In the genomic region with DNA sequence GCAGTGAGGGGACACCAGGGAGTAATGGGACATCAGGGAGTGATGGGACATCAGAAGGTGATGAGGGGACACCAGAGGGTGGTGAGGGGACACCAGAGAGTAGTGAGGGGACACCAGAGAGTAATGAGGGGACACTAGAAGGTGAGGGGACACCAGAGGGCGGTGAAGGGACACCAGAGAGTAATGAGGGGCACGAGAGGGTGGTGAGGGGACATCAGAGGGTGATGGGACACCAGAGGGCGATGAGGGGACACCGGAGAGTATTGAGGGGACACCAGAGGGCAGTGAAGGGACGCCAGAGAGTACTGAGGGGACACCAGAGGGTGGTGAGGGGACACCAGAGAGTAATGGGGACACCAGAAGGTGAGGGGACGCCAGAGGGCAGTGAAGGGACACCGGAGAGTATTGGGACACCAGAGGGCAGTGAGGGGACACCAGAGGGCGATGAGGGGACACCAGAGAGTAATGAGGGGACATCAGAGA, we compare ENCODE assay signal across 19 cellular contexts. TPM values are rescaled to one million over a fixed set of nuclear protein-coding genes. Genes with fewer than 3 reads are reported as not detected.
DNase-seq lines count a peak whose midpoint lies in the region; ATAC-seq, FAIRE-seq and TF ChIP-seq lines count a peak whose summit lies in the region.
"Had no signal": no experiment of that assay in that cellular context is flagged by ENCODE, and none has a peak within 500 bp of the region (broad histone marks: within the 10 kb centered on the region; RNA-seq: fewer than 3 reads in every experiment).

No MANE protein-coding gene starts in this region.

- H3K27me3 Mint-ChIP-seq in CD8-positive, alpha-beta memory T cell: no peaks in the 10 kb centered on the region
- no peaks in the 10 kb centered on the region for H3K27me3 Mint-ChIP-seq in activated CD4-positive, alpha-beta memory T cell treated with anti-CD3 and anti-CD28 coated beads, Interleukin-2, amount 10 ng/mL, durations not matched to agents 7 days and 5 days
- H3K27me3 Mint-ChIP-seq in memory B cell: no peaks in the 10 kb centered on the region
- H3K27me3 Mint-ChIP-seq: T-cell had no signal

- FAIRE-seq in GM12891 (lab: Jason Lieb, UNC): no peak
- FAIRE-seq: small intestine had no signal

- no peak for ATAC-seq in memory B cell (ENCODE audit: low read depth)

- H3K9me3 ChIP-seq in CD8-positive, alpha-beta memory T cell (ENCODE audit: low read length): no peaks in the 10 kb centered on the region
- H3K9me3 ChIP-seq: transverse colon had no signal

- H3K27ac ChIP-seq in CD8-positive, alpha-beta memory T cell (ENCODE audit: low read depth, low read length): no peak overlapping the region
- H3K27ac ChIP-seq: coronary artery, transverse colon, VCaP had no signal

- peaks cover 33% of the 10 kb centered on the region for H3K36me3 ChIP-seq in CD8-positive, alpha-beta memory T cell (ENCODE audit: insufficient read depth, low read length)

- no peak for DNase-seq in CD8-positive, alpha-beta memory T cell
- DNase-seq in GM12891 (ENCODE audit: insufficient read length, low spot score) (no peak), memory B cell (ENCODE audit: low spot score in 2 of 2) (no peak), middle frontal gyrus (ENCODE audit: extremely low spot score, low spot score) (no peak), GDM1 (lab: John Stamatoyannopoulos, UW) (no peak), RKO (ENCODE audit: low spot score) (no peak)
- DNase-seq in activated CD4-positive, alpha-beta memory T cell treated with anti-CD3 and anti-CD28 coated beads, Interleukin-2, amount 10 ng/mL, durations not matched to agents 7 days and 5 days: no peak
- DNase-seq: activated CD8-positive, alpha-beta memory T cell treated with anti-CD3 and anti-CD28 coated beads for 24 hours; activated gamma-delta T cell; DMS153; MM.1S; NCI-H1694; NCI-H446; small intestine; stimulated activated CD4-positive, alpha-beta T cell treated with anti-CD3 and anti-CD28 coated beads, Interleukin-4, amount 100 ng/mL, for 4 hours; transverse colon had no signal

- no peaks in the 10 kb centered on the region for H3K27me3 ChIP-seq in CD8-positive, alpha-beta memory T cell (ENCODE audit: insufficient read depth, low read length, poor library complexity, severe bottlenecking)
- H3K27me3 ChIP-seq: transverse colon had no signal

- H3K4me3 ChIP-seq in CD8-positive, alpha-beta memory T cell (ENCODE audit: low read length): no peak overlapping the region
- H3K4me3 ChIP-seq: coronary artery, transverse colon had no signal

- peaks cover 4 to 28% (median 7%) of the 10 kb centered on the region in 3 donors for H3K4me1 Mint-ChIP-seq in CD8-positive, alpha-beta memory T cell
- H3K4me1 Mint-ChIP-seq in activated CD4-positive, alpha-beta memory T cell treated with anti-CD3 and anti-CD28 coated beads, Interleukin-2, amount 10 ng/mL, durations not matched to agents 7 days and 5 days: peaks cover 5% of the 10 kb centered on the region
- H3K4me1 Mint-ChIP-seq in memory B cell: peaks cover 19% of the 10 kb centered on the region

- peaks cover 2 to 43% (median 4%) of the 10 kb centered on the region in 3 donors for H3K36me3 Mint-ChIP-seq in CD8-positive, alpha-beta memory T cell
- peaks cover 34% of the 10 kb centered on the region for H3K36me3 Mint-ChIP-seq in activated CD4-positive, alpha-beta memory T cell treated with anti-CD3 and anti-CD28 coated beads, Interleukin-2, amount 10 ng/mL, durations not matched to agents 7 days and 5 days (ENCODE audit: low read depth)
- peaks cover 19% of the 10 kb centered on the region for H3K36me3 Mint-ChIP-seq in memory B cell

- CTCF ChIA-PET in CD8-positive, alpha-beta memory T cell (lab: Charles Lee): no interaction called here
- CTCF ChIA-PET in activated CD4-positive, alpha-beta memory T cell treated with anti-CD3 and anti-CD28 coated beads, Interleukin-2, amount 10 ng/mL, durations not matched to agents 7 days and 5 days (lab: Charles Lee): no interaction called here

- H3K4me3 Mint-ChIP-seq in CD8-positive, alpha-beta memory T cell: no peak overlapping the region
- no peak overlapping the region for H3K4me3 Mint-ChIP-seq in activated CD4-positive, alpha-beta memory T cell treated with anti-CD3 and anti-CD28 coated beads, Interleukin-2, amount 10 ng/mL, durations not matched to agents 7 days and 5 days
- H3K4me3 Mint-ChIP-seq in memory B cell: no peak overlapping the region
- H3K4me3 Mint-ChIP-seq: T-cell had no signal

- peak overlapping the region in 7 of 8 donors; percentile 24 to 83 (median 76) for H3K27ac Mint-ChIP-seq in CD8-positive, alpha-beta memory T cell
- H3K27ac Mint-ChIP-seq in activated CD4-positive, alpha-beta memory T cell treated with anti-CD3 and anti-CD28 coated beads, Interleukin-2, amount 10 ng/mL, durations not matched to agents 7 days and 5 days: peak overlapping the region; percentile 42
- peak overlapping the region; percentile 46 for H3K27ac Mint-ChIP-seq in memory B cell

- H3K9me3 Mint-ChIP-seq in CD8-positive, alpha-beta memory T cell: no peaks in the 10 kb centered on the region
- H3K9me3 Mint-ChIP-seq in activated CD4-positive, alpha-beta memory T cell treated with anti-CD3 and anti-CD28 coated beads, Interleukin-2, amount 10 ng/mL, durations not matched to agents 7 days and 5 days: no peaks in the 10 kb centered on the region
- no peaks in the 10 kb centered on the region for H3K9me3 Mint-ChIP-seq in memory B cell
- H3K9me3 Mint-ChIP-seq: T-cell had no signal

- POLR2A ChIA-PET in CD8-positive, alpha-beta memory T cell (lab: Charles Lee): no interaction called here
- POLR2A ChIA-PET in activated CD4-positive, alpha-beta memory T cell treated with anti-CD3 and anti-CD28 coated beads, Interleukin-2, amount 10 ng/mL, durations not matched to agents 7 days and 5 days (lab: Charles Lee): no interaction called here

- peak; percentile 58 for TF ChIP-seq POLR2A in GM12891 (IDR thresholded peaks at IDR 0.05; ENCODE audit: low read depth, low read length)

- H3K4me1 ChIP-seq in CD8-positive, alpha-beta memory T cell (ENCODE audit: insufficient read depth, low read length): no peaks in the 10 kb centered on the region
- H3K4me1 ChIP-seq: transverse colon had no signal

TF ChIP-seq in GM12891, 5 proteins besides CTCF, POLR2A, EP300 and RAD21:
- TF ChIP-seq POLR2AphosphoS5 (IDR thresholded peaks at IDR 0.05; ENCODE audit: low read depth, low read length) (peak; percentile 43; the same call in 1 of the 2 replicates), POU2F2 (IDR thresholded peaks at IDR 0.05; ENCODE audit: low read depth, low read length) (no peak)

RNA-seq across cellular contexts. Expression of a gene that starts 10.5 kb away (rescaled TPM):
- total RNA-seq in CD8-positive, alpha-beta memory T cell: 1 to 10 TPM in 1 of 2 experiments, under 1 TPM in 1; 0.82 to 1.3 TPM
- polyA plus RNA-seq in CD8-positive, alpha-beta memory T cell: 0.31 TPM
- polyA plus RNA-seq in GM12891 (2012; ENCODE audit: low read depth, missing spikeins): 0.03 TPM
- total RNA-seq in activated CD4-positive, alpha-beta memory T cell treated with anti-CD3 and anti-CD28 coated beads, Interleukin-2, amount 10 ng/mL, durations not matched to agents 7 days and 5 days: under 1 TPM in 1 of 2 experiments, not detected in 1; 0.60 TPM

RNA-seq across cellular contexts. Expression of a gene that starts 33.3 kb away (rescaled TPM):
- 100 to 1,000 TPM; 198 to 203 TPM for total RNA-seq in CD8-positive, alpha-beta memory T cell
- polyA plus RNA-seq in CD8-positive, alpha-beta memory T cell: 58.9 TPM
- 58.5 TPM for polyA plus RNA-seq in GM12891 (2012; ENCODE audit: low read depth, missing spikeins)
- 100 to 1,000 TPM in 1 of 2 experiments, 10 to 100 TPM in 1; 98.8 to 103 TPM for total RNA-seq in activated CD4-positive, alpha-beta memory T cell treated with anti-CD3 and anti-CD28 coated beads, Interleukin-2, amount 10 ng/mL, durations not matched to agents 7 days and 5 days
